In the genomic region with DNA sequence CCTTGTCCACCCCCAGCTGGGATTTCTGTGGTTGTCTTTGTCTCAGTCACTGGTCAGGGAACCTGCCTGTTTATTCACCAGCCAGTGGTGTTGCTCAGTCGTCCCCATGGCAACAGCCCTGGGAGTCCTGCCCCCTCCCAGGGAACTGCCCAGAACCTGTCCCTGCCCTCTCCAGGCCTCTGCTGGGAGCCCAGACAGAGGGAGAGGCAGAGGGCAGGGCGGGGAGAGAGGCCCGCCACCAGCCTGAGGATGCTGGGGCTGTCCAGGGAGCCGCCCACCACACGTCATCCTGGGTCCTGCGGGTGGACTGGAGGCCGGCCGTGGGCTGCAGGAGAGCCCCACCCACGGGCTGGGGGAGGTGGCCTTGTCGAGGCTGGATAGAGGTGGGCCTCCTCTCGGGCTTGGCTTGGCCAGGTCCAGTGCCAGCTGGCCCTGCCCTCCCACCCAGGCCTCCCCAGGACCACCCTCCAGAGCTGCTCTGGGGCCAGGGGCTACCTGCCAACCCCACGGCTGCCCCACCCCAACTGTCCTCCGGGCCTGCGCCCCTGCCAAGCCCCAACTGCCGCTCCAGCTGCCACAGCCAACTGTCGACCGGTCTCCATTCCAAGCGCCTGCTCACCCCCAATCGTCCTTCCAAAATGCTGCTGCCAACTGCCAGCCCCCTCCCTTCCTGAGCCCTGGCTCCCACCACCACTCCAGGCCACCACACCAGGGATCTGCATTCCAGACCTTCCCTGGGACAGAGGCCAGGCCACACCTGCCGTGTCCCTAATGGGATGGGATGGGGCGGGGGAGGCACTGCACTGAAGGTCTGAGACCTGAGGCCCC, we compare ENCODE assay signal across 8 cellular contexts. TPM values are rescaled to one million over a fixed set of nuclear protein-coding genes. Genes with fewer than 3 reads are reported as not detected.
DNase-seq lines count a peak whose midpoint lies in the region; ATAC-seq and TF ChIP-seq lines count a peak whose summit lies in the region.

No MANE protein-coding gene starts in this region.

- H3K4me1 ChIP-seq in A673 (ENCODE audit: insufficient read depth, low read length, poor library complexity, severe bottlenecking): no peaks in the 10 kb centered on the region
- peaks cover 40% of the 10 kb centered on the region for H3K4me1 ChIP-seq in mesenchymal stem cell (ENCODE audit: control insufficient read depth, insufficient read depth, low read depth, low read length)

- H3K18ac ChIP-seq in mesenchymal stem cell (ENCODE audit: low read depth in 1 of 2, low read length in 2 of 2): peak overlapping the region; percentile 50 to 90

- ATAC-seq in HG03045 (IDR thresholded peaks at IDR 0.05; ENCODE audit: unreplicated experiment): no peak

- H2BK12ac ChIP-seq in mesenchymal stem cell (ENCODE audit: low read length in 2 of 2): peak overlapping the region; percentile 84 to 96

- H3K27ac ChIP-seq in A673 (ENCODE audit: low read depth, low read length, poor library complexity, severe bottlenecking) (no peak overlapping the region), RWPE1 (peak overlapping the region; percentile 45; the same call in 1 of the 2 replicates), mesenchymal stem cell (ENCODE audit: low read length, poor library complexity, severe bottlenecking) (no peak overlapping the region)

- TF ChIP-seq CTCF in A673 (conservative IDR thresholded peaks at IDR 0.05; ENCODE audit: low read depth, low read length) (no peak), RWPE1 (conservative IDR thresholded peaks at IDR 0.05; ENCODE audit: low read depth) (no peak)

- H3K9ac ChIP-seq in mesenchymal stem cell (ENCODE audit: low read length): no peak overlapping the region

- H2BK15ac ChIP-seq in mesenchymal stem cell (ENCODE audit: low read depth, poor library complexity, severe bottlenecking): peak overlapping the region; percentile 75

- H3K36me3 ChIP-seq in A673 (ENCODE audit: insufficient read depth, low read length, poor library complexity, severe bottlenecking) (no peaks in the 10 kb centered on the region), mesenchymal stem cell (ENCODE audit: control insufficient read depth in 1 of 2, insufficient read depth in 2 of 2, low read depth in 1 of 2, low read length in 2 of 2) (no peaks in the 10 kb centered on the region)

- intact Hi-C loops in A673 (cut with micrococcal nuclease; ENCODE audit: unreplicated experiment): no loop called here

- H3K4ac ChIP-seq in mesenchymal stem cell (ENCODE audit: low read depth in 1 of 2, low read length in 2 of 2): peak overlapping the region; percentile 69 to 97

- WGBS in mesenchymal stem cell: 38% methylated on average over 18 of the region's 21 CpGs

- CTCF ChIA-PET in A673 (lab: Charles Lee): no interaction called here
- CTCF ChIA-PET in RWPE1 (lab: Yijun Ruan, JAX): interaction anchor here (0.7 to 1.1 kb wide), 3 partner anchors 106 to 139 kb away, joined by 3 read pairs; no protein-coding TSS in a partner anchor

- POLR2A ChIA-PET in A673 (lab: Charles Lee; ENCODE audit: low non-redundant PET): no interaction called here
- POLR2A ChIA-PET in RWPE1 (lab: Yijun Ruan, JAX; ENCODE audit: low non-redundant PET): interaction anchor here (0.6 kb wide), 1 partner anchor 31 kb away, joined by 5 read pairs; no protein-coding TSS in a partner anchor

- no peaks in the 10 kb centered on the region for H3K79me1 ChIP-seq in mesenchymal stem cell (replicated peaks; ENCODE audit: low read length, poor library complexity, severe bottlenecking)

- no peak overlapping the region for H3K4me3 ChIP-seq in A673 (ENCODE audit: low read depth, low read length, poor library complexity, severe bottlenecking)
- no peak overlapping the region for H3K4me3 ChIP-seq in mesenchymal stem cell (ENCODE audit: insufficient read depth in 1 of 2, low read depth in 1 of 2, low read length in 2 of 2)

- BruUV-seq in A673 (replicated peaks; lab: Mats Ljungman, UMichigan): no TSS peak

- H3K14ac ChIP-seq in mesenchymal stem cell (ENCODE audit: low read length in 2 of 2): peak overlapping the region in 1 of 2 experiments; percentile 73

- peak overlapping the region; percentile 97 for H2AK5ac ChIP-seq in mesenchymal stem cell (ENCODE audit: low read length, severe bottlenecking)

- peak overlapping the region; percentile 63 for H4K8ac ChIP-seq in mesenchymal stem cell (ENCODE audit: low read length)

- H4K91ac ChIP-seq in mesenchymal stem cell (ENCODE audit: low read length): peak overlapping the region; percentile 99

- DNase-seq in A673 (ENCODE audit: low spot score) (peak; percentile 42), HPDE6-E6E7 (ENCODE audit: extremely low spot score) (peak; percentile 100), RWPE1 (ENCODE audit: low spot score) (peak; percentile 99), epidermal melanocyte (ENCODE audit: insufficient read length, low spot score) (peak; percentile 94), mesenchymal stem cell (peak; percentile 98)
- no peak for DNase-seq in activated naive CD4-positive, alpha-beta T cell treated with anti-CD3 and anti-CD28 coated beads, Interleukin-2, amount 50 U/mL, for 16 hours
- DNase-seq in activated CD8-positive, alpha-beta memory T cell treated with anti-CD3 and anti-CD28 coated beads, Interleukin-2, amount 50 U/mL, for 48 hours: no peak

- H3K23ac ChIP-seq in mesenchymal stem cell (ENCODE audit: low read length in 2 of 2): peak overlapping the region in 1 of 2 experiments; percentile 3

- peak overlapping the region; percentile 94 for H2BK120ac ChIP-seq in mesenchymal stem cell (ENCODE audit: low read depth, low read length)

- H2BK5ac ChIP-seq in mesenchymal stem cell (ENCODE audit: low read depth, low read length, poor library complexity, severe bottlenecking): peak overlapping the region; percentile 20

- H2AFZ ChIP-seq in mesenchymal stem cell (ENCODE audit: low read depth, low read length): no peak overlapping the region

- no peaks in the 10 kb centered on the region for H3K9me3 ChIP-seq in A673 (ENCODE audit: low read depth, low read length, poor library complexity, severe bottlenecking)
- no peaks in the 10 kb centered on the region for H3K9me3 ChIP-seq in mesenchymal stem cell (ENCODE audit: control insufficient read depth, low read length)

- H3K27me3 ChIP-seq in A673 (replicated peaks; ENCODE audit: insufficient read depth, low read depth, low read length, poor library complexity): peaks cover 13% of the 10 kb centered on the region
- H3K27me3 ChIP-seq in mesenchymal stem cell (ENCODE audit: control insufficient read depth in 1 of 2, insufficient read depth in 1 of 2, low read length in 2 of 2): peaks cover 0 to 41% of the 10 kb centered on the region in 2 experiments

- H3K4me2 ChIP-seq in mesenchymal stem cell (ENCODE audit: low read length, poor library complexity, severe bottlenecking): no peak overlapping the region

RNA-seq across cellular contexts. Expression of gene ZBTB46, which starts 4.2 kb away (rescaled TPM):
- 0.96 and 1.1 TPM in 2 replicates for total RNA-seq in A673 (2021)
- polyA plus RNA-seq in mesenchymal stem cell (2013, experiment 1 of 2): 3.8 TPM
- polyA plus RNA-seq in mesenchymal stem cell (2013, experiment 2 of 2): 3.9 TPM

RNA-seq across cellular contexts. Expression of gene ABHD16B, which starts 26.1 kb away (rescaled TPM):
- total RNA-seq in A673 (2021): not detected in 2 replicates
- polyA plus RNA-seq in mesenchymal stem cell (2013, experiment 1 of 2): not detected
- not detected for polyA plus RNA-seq in mesenchymal stem cell (2013, experiment 2 of 2)

RNA-seq across cellular contexts. Expression of gene TPD52L2, which starts 29.8 kb away (rescaled TPM):
- total RNA-seq in A673 (2021): 80.1 and 89.9 TPM in 2 replicates
- polyA plus RNA-seq in mesenchymal stem cell (2013, experiment 1 of 2): 124 TPM
- 125 TPM for polyA plus RNA-seq in mesenchymal stem cell (2013, experiment 2 of 2)

RNA-seq across cellular contexts. Expression of gene DNAJC5, which starts 59.7 kb away (rescaled TPM):
- total RNA-seq in A673 (2021): 43.6 and 44.9 TPM in 2 replicates
- polyA plus RNA-seq in mesenchymal stem cell (2013, experiment 1 of 2): 25.4 TPM
- 25.9 TPM for polyA plus RNA-seq in mesenchymal stem cell (2013, experiment 2 of 2)

Comparison
In these comparisons a context has a peak if more than half of its experiments do, and no peak if none do; other contexts are left out.
1. DNase-seq: peak in A673 (single experiment), HPDE6-E6E7 (single experiment), RWPE1 (single experiment), epidermal melanocyte (single experiment) and mesenchymal stem cell (single experiment); none in activated naive CD4-positive, alpha-beta T cell treated with anti-CD3 and anti-CD28 coated beads, Interleukin-2, amount 50 U/mL, for 16 hours (single experiment) and activated CD8-positive, alpha-beta memory T cell treated with anti-CD3 and anti-CD28 coated beads, Interleukin-2, amount 50 U/mL, for 48 hours (single experiment).